In the genomic region with DNA sequence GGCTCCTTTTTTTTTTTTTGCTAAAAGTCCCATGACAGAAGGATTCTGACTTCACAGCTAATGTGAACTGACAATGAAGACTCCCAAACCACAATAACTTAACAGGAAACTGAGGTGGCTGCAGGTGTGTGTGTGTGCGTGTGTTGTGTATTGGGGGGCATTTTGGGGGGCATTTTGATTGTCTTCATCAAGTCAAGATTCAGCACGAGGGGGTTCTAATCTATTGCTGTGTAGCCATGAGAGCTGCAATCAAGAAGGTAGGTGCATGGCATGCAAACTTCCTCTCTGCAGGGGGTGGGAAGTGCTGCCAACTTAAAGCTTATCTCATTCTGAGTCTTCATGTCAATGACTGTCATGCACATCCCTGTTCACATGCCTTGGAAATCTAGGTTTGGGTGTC, we compare ENCODE assay signal across 22 cellular contexts. TPM values are rescaled to one million over a fixed set of nuclear protein-coding genes. Genes with fewer than 3 reads are reported as not detected.
A peak's percentile ranks its signal among the peaks of the same experiment; 100 is the strongest.
DNase-seq lines count a peak whose midpoint lies in the region; ATAC-seq and TF ChIP-seq lines count a peak whose summit lies in the region.
"Had no signal": no experiment of that assay in that cellular context is flagged by ENCODE, and none has a peak within 500 bp of the region (broad histone marks: within the 10 kb centered on the region; RNA-seq: fewer than 3 reads in every experiment).

No MANE protein-coding gene starts in this region.

- CTCF ChIA-PET in mammary epithelial cell (lab: Charles Lee; ENCODE audit: low non-redundant PET) = interaction anchor here (0.6 kb wide), 1 partner anchor 14 kb away, joined by 3 read pairs; no protein-coding TSS in a partner anchor

- H3K27ac ChIP-seq in C4-2B (peak overlapping the region; percentile 55), SU-DHL-6 (ENCODE audit: low read depth, low read length) (peak overlapping the region; percentile 83), stomach (peak overlapping the region in 3 of 5 donors; percentile 10 to 72 (median 68)), mammary epithelial cell (ENCODE audit: insufficient read depth, low read depth, low read length) (no peak overlapping the region)
- H3K27ac ChIP-seq: lower lobe of right lung, right atrium auricular region had no signal

- H3K9me3 ChIP-seq in SU-DHL-6 (ENCODE audit: insufficient read depth, low read length) (no peaks in the 10 kb centered on the region), stomach (no peaks in the 10 kb centered on the region), mammary epithelial cell (replicated peaks; ENCODE audit: insufficient read depth, low read length) (no peaks in the 10 kb centered on the region)
- H3K9me3 ChIP-seq: lower lobe of right lung, right atrium auricular region had no signal

- H3F3A ChIP-seq in SU-DHL-6 (ENCODE audit: insufficient read depth) = peaks cover 33% of the 10 kb centered on the region

- ATAC-seq in GM18873 (IDR thresholded peaks at IDR 0.05; ENCODE audit: low FRiP score, unreplicated experiment) = no peak
- ATAC-seq: stimulated activated memory B cell treated with anti-CD40 and anti-IgM and Interleukin-4, amounts not matched to agents 10 μg/mL and 1 μg/mL and 100 μg/mL, for 72 hours had no signal

- H3K4me1 ChIP-seq in stomach (peaks cover 37 to 75% (median 53%) of the 10 kb centered on the region in 4 donors), mammary epithelial cell (ENCODE audit: insufficient read depth, low read length) (peaks cover 4% of the 10 kb centered on the region)

- H3K79me2 ChIP-seq in SU-DHL-6 (ENCODE audit: insufficient read depth, low read length) (peaks cover 92% of the 10 kb centered on the region), mammary epithelial cell (ENCODE audit: insufficient read depth, low read length) (peaks cover 98% of the 10 kb centered on the region)

- BruUV-seq in mammary epithelial cell (replicated peaks; lab: Mats Ljungman, UMichigan) = no TSS peak

- 48 to 73% (median 61%) methylated on average over 2 of the region's 2 CpGs for WGBS in stomach, 5 donors
- WGBS in mammary epithelial cell (ENCODE audit: low coverage, missing lambda C conversion rate) = 100% methylated on average over 2 of the region's 2 CpGs

- H4K20me1 ChIP-seq in SU-DHL-6 (ENCODE audit: low read depth, low read length) = no peaks in the 10 kb centered on the region
- H4K20me1 ChIP-seq in mammary epithelial cell (ENCODE audit: insufficient read depth, low read length) = no peaks in the 10 kb centered on the region

- TF ChIP-seq CTCF in C4-2B (conservative IDR thresholded peaks at IDR 0.05) = no peak
- no peak for TF ChIP-seq CTCF in SU-DHL-6 (IDR thresholded peaks at IDR 0.05; ENCODE audit: insufficient read depth, low read length, poor library complexity, severe bottlenecking)
- TF ChIP-seq CTCF in stomach (IDR thresholded peaks at IDR 0.05) = no peak
- no peak for TF ChIP-seq CTCF in mammary epithelial cell (conservative IDR thresholded peaks at IDR 0.05 in 1 of 2, IDR thresholded peaks at IDR 0.05 in 1 of 2; ENCODE audit: extremely low read depth in 1 of 2, insufficient read depth in 1 of 2, low read depth in 1 of 2, low read length in 2 of 2)

- dilution Hi-C loops in mammary epithelial cell (cut with HindIII; ENCODE audit: low sequenced_read_pairs) = no loop called here

- no peaks in the 10 kb centered on the region for H3K9me2 ChIP-seq in SU-DHL-6 (replicated peaks; ENCODE audit: insufficient read depth, low read length)

- H2AFZ ChIP-seq in SU-DHL-6 (ENCODE audit: low read depth, low read length, severe bottlenecking) (no peak overlapping the region), mammary epithelial cell (ENCODE audit: low read depth, low read length) (no peak overlapping the region)
- H2AFZ ChIP-seq: parathyroid adenoma had no signal

- H3K4me3 ChIP-seq in SU-DHL-6 (ENCODE audit: insufficient read depth, low read length, poor library complexity, severe bottlenecking) (no peak overlapping the region), stomach (no peak overlapping the region), mammary epithelial cell (replicated peaks in 1 of 3; ENCODE audit: insufficient read depth in 1 of 3, low read depth in 2 of 3, low read length in 3 of 3) (no peak overlapping the region)
- H3K4me3 ChIP-seq: lower lobe of right lung, right atrium auricular region had no signal

- H3K9ac ChIP-seq in SU-DHL-6 (ENCODE audit: low read length) (peak overlapping the region; percentile 34; the same call in 1 of the 2 replicates), mammary epithelial cell (ENCODE audit: insufficient read depth, low read length) (no peak overlapping the region)
- H3K9ac ChIP-seq: parathyroid adenoma had no signal

- no peaks in the 10 kb centered on the region for H3K36me3 ChIP-seq in SU-DHL-6 (ENCODE audit: low read length)
- H3K36me3 ChIP-seq in stomach = no peaks in the 10 kb centered on the region
- no peaks in the 10 kb centered on the region for H3K36me3 ChIP-seq in mammary epithelial cell (ENCODE audit: insufficient read depth, low read length)
- H3K36me3 ChIP-seq: lower lobe of right lung, right atrium auricular region had no signal

- no peak for TF ChIP-seq POLR2A in stomach (IDR thresholded peaks at IDR 0.05)

- intact Hi-C loops in stomach (cut with DNase I; ENCODE audit: low total_unique reads) (no loop called here), mammary epithelial cell (cut with micrococcal nuclease) (no loop called here)

- in situ Hi-C loops in mammary epithelial cell (cut with MboI; ENCODE audit: low sequenced_read_pairs in 2 of 2) = no loop called here

- H3K4me2 ChIP-seq in SU-DHL-6 (ENCODE audit: low read depth, low read length, poor library complexity, severe bottlenecking) (peak overlapping the region; percentile 47), mammary epithelial cell (ENCODE audit: insufficient read depth, low read depth, low read length) (no peak overlapping the region)

- H3K27me3 ChIP-seq in SU-DHL-6 (ENCODE audit: low read length) (no peaks in the 10 kb centered on the region), stomach (no peaks in the 10 kb centered on the region), mammary epithelial cell (ENCODE audit: insufficient read depth, low read length) (no peaks in the 10 kb centered on the region)
- H3K27me3 ChIP-seq: right atrium auricular region had no signal

- no peak for TF ChIP-seq EP300 in stomach (IDR thresholded peaks at IDR 0.05)

- DNase-seq in HT-29 (ENCODE audit: low spot score) (peak; percentile 20), stomach (no peak), mammary epithelial cell (no peak), anterior cingulate cortex (lab: John Stamatoyannopoulos, UW) (no peak)
- DNase-seq: activated CD4-positive, alpha-beta T cell treated with anti-CD3 and anti-CD28 coated beads for 48 hours; activated naive CD4-positive, alpha-beta T cell treated with Interleukin-2 at 50 U/mL for 16 hours; activated T-cell treated with anti-CD3 and anti-CD28 coated beads, Interleukin-2, amount 50 U/mL, for 48 hours; aorta; DMS53; HFFc6; kidney; NCI-H1436 treated with DMSO at 0.1 percent for 48 hours; NCI-H510A; NK-92 treated with Interleukin-12 subunit alpha and Interleukin-12 subunit beta, amount 100 ng/mL, for 24 hours; stimulated activated CD4-positive, alpha-beta T cell treated with anti-CD3 and anti-CD28 coated beads, Interleukin-2, amount 100 ng/mL, for 48 hours had no signal

RNA-seq across cellular contexts. Expression of gene SPRED2, which starts 25.2 kb away (rescaled TPM):
- 18.1 and 20.1 TPM in 2 replicates for total RNA-seq in HT-29 (2014; rRNA removed; shearing (Covaris generic))
- total RNA-seq in stomach (10 to 100 TPM in 3 of 5 donors, 1 to 10 TPM in 2; 6.4 to 23.3 (median 12.9) TPM), mammary epithelial cell (10 to 100 TPM; 14.7 to 60.6 TPM)
- polyA plus RNA-seq in stomach (10 to 100 TPM in 2 of 3 donors, 1 to 10 TPM in 1; 7.0 to 21.1 (median 10.1) TPM), mammary epithelial cell (40.5 TPM)
- 89.9 TPM for polyA minus RNA-seq in mammary epithelial cell
